ENCODE assay signal across 9 cellular contexts in the genomic region with DNA sequence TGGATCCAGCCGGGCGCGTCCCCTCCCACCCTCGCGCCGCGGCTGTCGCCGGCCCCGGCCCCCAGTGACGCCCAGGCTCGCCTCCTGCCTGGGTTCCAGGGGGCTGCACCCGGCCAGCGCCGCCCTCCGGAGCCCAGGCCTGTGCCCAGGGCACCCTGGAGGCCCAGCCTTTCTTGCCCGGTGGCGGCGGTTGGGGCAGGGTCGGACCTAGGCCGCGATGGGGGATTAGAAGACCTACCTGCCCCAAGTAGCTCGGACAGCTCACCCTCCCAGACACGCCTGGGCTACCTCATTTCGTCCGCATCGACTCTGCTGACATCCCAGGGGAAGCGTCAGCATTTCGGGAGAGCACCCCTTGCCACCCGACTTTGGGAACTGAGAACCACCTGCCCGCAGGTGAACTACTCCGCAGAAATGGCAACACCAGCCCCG. TPM values are rescaled to one million over a fixed set of nuclear protein-coding genes. Genes with fewer than 3 reads are reported as not detected.
DNase-seq lines count a peak whose midpoint lies in the region; ATAC-seq, FAIRE-seq and TF ChIP-seq lines count a peak whose summit lies in the region.
"Had no signal": no experiment of that assay in that cellular context is flagged by ENCODE, and none has a peak within 500 bp of the region (broad histone marks: within the 10 kb centered on the region; RNA-seq: fewer than 3 reads in every experiment).

No MANE protein-coding gene starts in this region.

- peaks cover 3% of the 10 kb centered on the region for H3K4me1 ChIP-seq in GM12878 (ENCODE audit: control insufficient read depth, insufficient read depth, low read length)
- peaks cover 7% of the 10 kb centered on the region for H3K4me1 ChIP-seq in HepG2 (ENCODE audit: insufficient read depth, low read length)
- H3K4me1 ChIP-seq in thyroid gland: peaks cover 13 to 27% of the 10 kb centered on the region in 2 donors

- no peak for ATAC-seq in GM12878
- ATAC-seq in HepG2: no peak; the same call in 2 of the 3 replicates
- ATAC-seq in GM21528 (IDR thresholded peaks at IDR 0.05; ENCODE audit: low FRiP score, unreplicated experiment): no peak

- no TSS peak for BruUV-seq in GM12878 (replicated peaks; lab: Mats Ljungman, UMichigan)
- no TSS peak for BruUV-seq in HepG2 (replicated peaks; lab: Mats Ljungman, UMichigan)

- H4K20me1 ChIP-seq in GM12878 (ENCODE audit: control insufficient read depth, insufficient read depth) (no peaks in the 10 kb centered on the region), HepG2 (ENCODE audit: insufficient read depth, low read length) (peaks cover 5% of the 10 kb centered on the region; the same call in 1 of the 2 replicates)

- POLR2A ChIA-PET in GM12878 (lab: Charles Lee): no interaction called here
- POLR2A ChIA-PET in HepG2 (lab: Yijun Ruan, JAX): no interaction called here

- peak overlapping the region; percentile 72 for H3K4me3 Mint-ChIP-seq in activated T-cell treated with anti-CD3 and anti-CD28 coated beads, Interleukin-2, amount 50 U/mL, for 24 hours

- H3K9ac ChIP-seq in GM12878 (ENCODE audit: control insufficient read depth, insufficient read depth, low read length) (no peak overlapping the region), HepG2 (ENCODE audit: insufficient read depth, low read depth, low read length) (no peak overlapping the region)

- H3K79me2 ChIP-seq in GM12878 (ENCODE audit: control insufficient read depth, insufficient read depth, low read length) (no peaks in the 10 kb centered on the region; the same call in none of the 2 replicates), HepG2 (ENCODE audit: insufficient read depth, low read length) (no peaks in the 10 kb centered on the region)

- H3K27ac Mint-ChIP-seq in activated T-cell treated with anti-CD3 and anti-CD28 coated beads, Interleukin-2, amount 50 U/mL, for 24 hours: peak overlapping the region; percentile 70

- TF ChIP-seq POLR2A in GM12878 (IDR thresholded peaks at IDR 0.05; ENCODE audit: low read depth, low read length) (no peak), HepG2 (IDR thresholded peaks at IDR 0.05; ENCODE audit: insufficient read depth in 1 of 2, low read depth in 2 of 2, low read length in 2 of 2) (no peak), thyroid gland (IDR thresholded peaks at IDR 0.05) (no peak)

- in situ Hi-C loops in GM12878 (cut with MboI) (loop anchor here (5.0 kb wide), 1 partner anchor 215 kb away; no protein-coding TSS in a partner anchor), HepG2 (cut with HindIII; ENCODE audit: extremely low pct_ligation_motif_present, low pct_unique_long_range_greater_than_20kb) (loop anchor here (5.0 kb wide), 3 partner anchors 205 to 520 kb away; no protein-coding TSS in a partner anchor)

- H3K9me3 ChIP-seq in GM12878 (replicated peaks; ENCODE audit: control insufficient read depth, insufficient read depth, low read length) (no peaks in the 10 kb centered on the region), HepG2 (ENCODE audit: low read length) (no peaks in the 10 kb centered on the region), thyroid gland (no peaks in the 10 kb centered on the region)

- WGBS in GM12878 (ENCODE audit: insufficient coverage, insufficient replicate concordance, low lambda C conversion rate, missing lambda C conversion rate): 82% methylated on average over 26 of the region's 33 CpGs
- 92% methylated on average over 18 of the region's 33 CpGs for WGBS in HepG2 (ENCODE audit: low lambda C conversion rate)
- 83 to 90% methylated on average over 13 to 17 of the region's 33 CpGs for WGBS in thyroid gland, 2 donors

- SMC1A ChIA-PET in GM12878 (lab: Charles Lee; ENCODE audit: uncharacterized antibody, unreplicated experiment): interaction anchor here (0.8 to 0.9 kb wide), 2 partner anchors 209 to 362 kb away, joined by 3 read pairs; no protein-coding TSS in a partner anchor

- CTCF ChIA-PET in GM12878 (lab: Yijun Ruan, JAX) (interaction anchor here (2.0 kb wide), 1 partner anchor 208 kb away, joined by 8 read pairs; no protein-coding TSS in a partner anchor), HepG2 (lab: Yijun Ruan, JAX; ENCODE audit: low intra/inter-chr PET ratio, low total read pairs) (no interaction called here)

- intact Hi-C loops in GM12878 (cut with micrococcal nuclease; ENCODE audit: unreplicated experiment) (no loop called here), HepG2 (cut with micrococcal nuclease; ENCODE audit: unreplicated experiment) (no loop called here), thyroid gland (cut with DNase I) (no loop called here)

- no peak overlapping the region for H3K4me3 ChIP-seq in GM12878
- no peak overlapping the region for H3K4me3 ChIP-seq in HepG2 (replicated peaks in 1 of 3; ENCODE audit: insufficient read depth in 1 of 3, low read depth in 2 of 3, low read length in 3 of 3)
- H3K4me3 ChIP-seq in thyroid gland (replicated peaks in 1 of 3): peak overlapping the region in 1 of 3 donors; percentile 43

- H3K4me2 ChIP-seq in GM12878 (ENCODE audit: control insufficient read depth, insufficient read depth) (peak overlapping the region; percentile 45; the same call in 1 of the 2 replicates), HepG2 (ENCODE audit: low read depth, low read length) (no peak overlapping the region)

- peaks cover 50% of the 10 kb centered on the region for H3K4me1 Mint-ChIP-seq in activated T-cell treated with anti-CD3 and anti-CD28 coated beads, Interleukin-2, amount 50 U/mL, for 24 hours (ENCODE audit: low read depth)

- TF ChIP-seq CTCF in GM12878 (IDR thresholded peaks at IDR 0.05 in 2 of 3, conservative IDR thresholded peaks at IDR 0.05 in 1 of 3; ENCODE audit: control insufficient read depth in 2 of 3, extremely low read depth in 1 of 3, insufficient read depth in 1 of 3, low read depth in 3 of 3, low read length in 3 of 3) (no peak), HepG2 (CRISPR knock-in tag; IDR thresholded peaks at IDR 0.05) (no peak), thyroid gland (IDR thresholded peaks at IDR 0.05) (no peak)

- no peaks in the 10 kb centered on the region for H3K27me3 Mint-ChIP-seq in activated T-cell treated with anti-CD3 and anti-CD28 coated beads, Interleukin-2, amount 50 U/mL, for 24 hours

- FAIRE-seq in GM12878 (lab: Jason Lieb, UNC) (no peak), HepG2 (lab: Jason Lieb, UNC) (no peak)

- RAD21 ChIA-PET in GM12878 (lab: Charles Lee; ENCODE audit: unreplicated experiment): interaction anchor here (0.7 to 1.5 kb wide), 2 partner anchors 206 to 208 kb away, joined by 3 to 5 read pairs; no protein-coding TSS in a partner anchor

- H3K36me3 ChIP-seq in GM12878 (ENCODE audit: control insufficient read depth in 2 of 2, insufficient read depth in 2 of 2, low read length in 1 of 2) (no peaks in the 10 kb centered on the region), HepG2 (replicated peaks in 1 of 2; ENCODE audit: control insufficient read depth in 1 of 2, insufficient read depth in 2 of 2, low read length in 2 of 2) (no peaks in the 10 kb centered on the region), thyroid gland (no peaks in the 10 kb centered on the region)

- no peak for TF ChIP-seq RAD21 in GM12878 (IDR thresholded peaks at IDR 0.05; ENCODE audit: insufficient read depth, low read depth, low read length)
- no peak for TF ChIP-seq RAD21 in HepG2 (CRISPR knock-in tag; IDR thresholded peaks at IDR 0.05)

- TF ChIP-seq EP300 in GM12878 (IDR thresholded peaks at IDR 0.05; ENCODE audit: borderline replicate concordance in 1 of 2, control insufficient read depth in 1 of 2, low read depth in 2 of 2, low read length in 2 of 2) (no peak), HepG2 (IDR thresholded peaks at IDR 0.05; ENCODE audit: low read depth in 2 of 2, low read length in 2 of 2) (no peak), HepG2 (CRISPR knock-in tag; IDR thresholded peaks at IDR 0.05; ENCODE audit: borderline replicate concordance) (no peak)

- DNase-seq in activated T-cell treated with anti-CD3 and anti-CD28 coated beads, Interleukin-2, amount 50 U/mL, for 24 hours: no peak
- DNase-seq in activated T-cell treated with anti-CD3 and anti-CD28 coated beads for 4 hours: no peak
- no peak for DNase-seq in GM12878 (ENCODE audit: low read depth, low spot score)
- DNase-seq in HepG2 (ENCODE audit: low spot score): no peak
- no peak for DNase-seq in thyroid gland
- no peak for DNase-seq in amniotic stem cell (lab: John Stamatoyannopoulos, UW)
- DNase-seq in NCI-H1092 treated with DMSO at 0.1 percent for 48 hours (lab: John Stamatoyannopoulos, UW): no peak
- DNase-seq: NCI-H226 had no signal

- H3K27me3 ChIP-seq in GM12878 (replicated peaks in 1 of 2; ENCODE audit: control insufficient read depth in 2 of 2, insufficient read depth in 2 of 2, low read length in 1 of 2) (peaks cover 3 to 11% of the 10 kb centered on the region in 2 experiments), HepG2 (ENCODE audit: control insufficient read depth in 1 of 2, insufficient read depth in 2 of 2, low read length in 2 of 2) (peaks cover 12 to 31% of the 10 kb centered on the region in 2 experiments), thyroid gland (no peaks in the 10 kb centered on the region)

- H2AFZ ChIP-seq in GM12878 (ENCODE audit: control insufficient read depth, low read depth, low read length) (no peak overlapping the region; the same call in 1 of the 2 replicates), HepG2 (ENCODE audit: low read length) (no peak overlapping the region)

- H3K9me3 Mint-ChIP-seq in activated T-cell treated with anti-CD3 and anti-CD28 coated beads, Interleukin-2, amount 50 U/mL, for 24 hours: no peaks in the 10 kb centered on the region

- H3K27ac ChIP-seq in GM12878 (ENCODE audit: control insufficient read depth, insufficient read depth): no peak overlapping the region
- no peak overlapping the region for H3K27ac ChIP-seq in HepG2 (ENCODE audit: extremely low read length, insufficient read depth, low read length)
- peak overlapping the region in 2 of 3 donors; percentile 69 to 73 for H3K27ac ChIP-seq in thyroid gland

- peaks cover 29% of the 10 kb centered on the region for H3K36me3 Mint-ChIP-seq in activated T-cell treated with anti-CD3 and anti-CD28 coated beads, Interleukin-2, amount 50 U/mL, for 24 hours (ENCODE audit: low read depth)

RNA-seq across cellular contexts. Expression of a gene that starts 0.7 kb away (rescaled TPM):
- 0.15 TPM in 1 of 2 replicates, not detected in the other for total RNA-seq in GM12878 (2013; cell fraction: nucleolus; rRNA removed)
- total RNA-seq in GM12878 (2014; rRNA removed) (0.06 TPM in 1 of 2 replicates, not detected in the other), GM12878 (2014; rRNA removed; fragmentation: Illumina TruSeq; extraction: Trizol) (0.04 TPM in 1 of 2 replicates, not detected in the other), GM12878 (2021) (0.24 and 0.26 TPM in 2 replicates), HepG2 (2016; rRNA removed; fragmentation: Illumina TruSeq; extraction: Trizol) (0.15 and 0.21 TPM in 2 replicates), thyroid gland (1 to 10 TPM; 1.5 to 6.3 (median 3.8) TPM)
- polyA plus RNA-seq in GM12878 (2011; ENCODE audit: low read depth): 0.49 TPM
- polyA plus RNA-seq in GM12878 (2011; rRNA removed) (0.72 and 0.94 TPM in 2 replicates), GM12878 (2014; fragmentation: Illumina TruSeq; extraction: Trizol) (0.07 TPM in 1 of 2 replicates, not detected in the other), GM12878 (2014; fragmentation: Nextera tagmentation; extraction: Ambion mirVana) (not detected), GM12878 (2014; rRNA removed) (0.03 and 0.04 TPM in 2 replicates), GM12878 (2016; fragmentation: Nextera tagmentation; extraction: Ambion mirVana) (not detected), HepG2 (2011; rRNA removed) (0.07 and 0.08 TPM in 2 replicates)
- polyA plus RNA-seq in GM12878 (2011; cell fraction: cytosol; rRNA removed): 0.53 and 0.61 TPM in 2 replicates
- 0.48 and 0.63 TPM in 2 replicates for polyA plus RNA-seq in GM12878 (2011; cell fraction: nucleus; rRNA removed)
- 1.2 and 1.6 TPM in 2 replicates for polyA plus RNA-seq in GM12878 (2012)
- 0.37 and 0.62 TPM in 2 replicates for polyA minus RNA-seq in GM12878 (2011; rRNA and poly(A)+ RNA removed)
- polyA minus RNA-seq in GM12878 (2011; cell fraction: cytosol; rRNA and poly(A)+ RNA removed): 0.27 and 0.52 TPM in 2 replicates
- polyA minus RNA-seq in GM12878 (2011; cell fraction: nucleus; rRNA and poly(A)+ RNA removed): 0.60 and 0.77 TPM in 2 replicates
- not detected in 2 replicates for total RNA-seq in HepG2 (2016; cell fraction: cytosol; rRNA removed; fragmentation: Illumina TruSeq; extraction: Trizol; ENCODE audit: low read depth)
- 0.12 and 0.15 TPM in 2 replicates for total RNA-seq in HepG2 (2016; cell fraction: insoluble cytoplasmic fraction; rRNA removed; fragmentation: Illumina TruSeq; extraction: Trizol)
- total RNA-seq in HepG2 (2016; cell fraction: membrane; rRNA removed; fragmentation: Illumina TruSeq; extraction: Trizol): 0.14 and 0.15 TPM in 2 replicates
- total RNA-seq in HepG2 (2016; cell fraction: nucleus; rRNA removed; fragmentation: Illumina TruSeq; extraction: Trizol): 0.16 and 0.25 TPM in 2 replicates
- polyA plus RNA-seq in HepG2 (2011; cell fraction: cytosol; rRNA removed): 0.05 and 0.09 TPM in 2 replicates
- polyA plus RNA-seq in HepG2 (2011; cell fraction: nucleus; rRNA removed): 0.06 and 0.14 TPM in 2 replicates
- polyA plus RNA-seq in HepG2 (2012): 0.05 TPM in 1 of 2 replicates, not detected in the other
- 0.03 and 0.06 TPM in 2 replicates for polyA plus RNA-seq in HepG2 (2016; cell fraction: cytosol; fragmentation: Illumina TruSeq; extraction: Trizol; ENCODE audit: low read depth)
- 0.19 and 0.28 TPM in 2 replicates for polyA plus RNA-seq in HepG2 (2016; cell fraction: insoluble cytoplasmic fraction; fragmentation: Illumina TruSeq; extraction: Trizol; ENCODE audit: low read depth)
- polyA plus RNA-seq in HepG2 (2016; cell fraction: membrane; fragmentation: Illumina TruSeq; extraction: Trizol; ENCODE audit: low read depth): 0.09 and 0.15 TPM in 2 replicates
- 0.21 and 0.36 TPM in 2 replicates for polyA plus RNA-seq in HepG2 (2016; cell fraction: nucleus; fragmentation: Illumina TruSeq; extraction: Trizol; ENCODE audit: insufficient read depth, low read depth)
- polyA minus RNA-seq in HepG2 (2011; rRNA and poly(A)+ RNA removed; ENCODE audit: low replicate concordance): not detected in 2 replicates
- polyA minus RNA-seq in HepG2 (2011; cell fraction: cytosol; rRNA and poly(A)+ RNA removed): not detected in 2 replicates
- not detected in 2 replicates for polyA minus RNA-seq in HepG2 (2011; cell fraction: nucleus; rRNA and poly(A)+ RNA removed)

Comparison
In these comparisons a context has a peak if more than half of its experiments do, and no peak if none do; other contexts are left out.
1. H3K27ac ChIP-seq: peak in thyroid gland (2 of 3); none in GM12878 (single experiment) and HepG2 (single experiment).